In the genomic region with DNA sequence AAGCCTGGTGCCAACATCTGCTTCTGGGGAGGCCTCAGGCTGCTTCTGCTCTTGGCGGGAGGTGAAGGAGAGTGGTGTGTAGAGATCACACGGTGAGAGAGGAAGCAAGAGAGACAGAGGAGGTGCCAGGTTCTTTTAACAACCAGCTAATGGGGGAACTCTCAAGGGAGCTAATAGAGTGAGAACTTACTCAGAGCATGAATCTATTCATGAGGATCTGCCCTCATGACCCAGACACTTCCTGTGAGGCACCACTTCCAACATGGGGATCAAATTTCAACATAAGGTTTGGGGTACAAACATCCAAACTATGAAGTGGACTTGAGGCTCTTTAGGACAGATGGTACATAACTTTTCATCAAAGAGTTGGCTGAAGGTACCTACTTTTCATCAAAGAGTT, we compare ENCODE assay signal across 16 cellular contexts.
"Had no signal": no experiment of that assay in that cellular context is flagged by ENCODE, and none has a peak within 500 bp of the region (broad histone marks: within the 10 kb centered on the region; RNA-seq: fewer than 3 reads in every experiment).

No MANE protein-coding gene starts in this region.

- H3K9ac ChIP-seq: parathyroid adenoma had no signal

- H3K4me3 ChIP-seq: dorsolateral prefrontal cortex, heart right ventricle, left ventricle myocardium inferior, skin epidermis, stomach, thoracic aorta had no signal

- H2AFZ ChIP-seq: parathyroid adenoma had no signal

- H3K27ac Mint-ChIP-seq: activated CD4-positive, alpha-beta memory T cell treated with anti-CD3 and anti-CD28 coated beads for 36 hours had no signal

- H3K79me2 ChIP-seq: parathyroid adenoma had no signal

- H3K9me3 Mint-ChIP-seq: activated CD4-positive, alpha-beta memory T cell treated with anti-CD3 and anti-CD28 coated beads for 36 hours; activated naive CD4-positive, alpha-beta T cell treated with anti-CD3 and anti-CD28 coated beads, Interleukin-2, amount 50 U/mL, for 72 hours; activated T-cell treated with anti-CD3 and anti-CD28 coated beads, Interleukin-2, amount 50 U/mL, for 4 hours had no signal

- H3K36me3 Mint-ChIP-seq: activated CD4-positive, alpha-beta memory T cell treated with anti-CD3 and anti-CD28 coated beads for 36 hours had no signal

- H3K27ac ChIP-seq: dorsolateral prefrontal cortex, heart right ventricle, left ventricle myocardium inferior, parathyroid adenoma, skin epidermis, stomach, thoracic aorta, VCaP had no signal

- DNase-seq: activated CD4-positive, alpha-beta memory T cell treated with anti-CD3 and anti-CD28 coated beads for 36 hours; activated effector memory CD4-positive, alpha-beta T cell treated with anti-CD3 and anti-CD28 coated beads, Interleukin-2, amount 50 U/mL, for 16 hours; activated T-cell treated with anti-CD3 and anti-CD28 coated beads, Interleukin-2, amount 50 U/mL, for 4 hours; amygdala; dorsolateral prefrontal cortex; heart right ventricle; left ventricle myocardium inferior; mesenchymal stem cell; retina; stimulated activated CD4-positive, alpha-beta T cell treated with anti-CD3 and anti-CD28 coated beads, Interleukin-4, amount 100 ng/mL, for 4 hours; stomach had no signal

- H3K4me3 Mint-ChIP-seq: activated CD4-positive, alpha-beta memory T cell treated with anti-CD3 and anti-CD28 coated beads for 36 hours; activated T-cell treated with anti-CD3 and anti-CD28 coated beads, Interleukin-2, amount 50 U/mL, for 4 hours had no signal

- H3K9me3 ChIP-seq: heart right ventricle, left ventricle myocardium inferior, stomach, thoracic aorta had no signal

- H3K36me3 ChIP-seq: heart right ventricle, left ventricle myocardium inferior, stomach, thoracic aorta had no signal

- H3K4me1 ChIP-seq: parathyroid adenoma had no signal
